In genomic region chr2:74199275-74199701, GRCh38 we compare ENCODE assay signal across 8 cellular contexts. TPM values are rescaled to one million over a fixed set of nuclear protein-coding genes. Genes with fewer than 3 reads are reported as not detected.
DNase-seq lines count a peak whose midpoint lies in the region; ATAC-seq and TF ChIP-seq lines count a peak whose summit lies in the region.

No MANE protein-coding gene starts in this region.

- peaks cover 38% of the 10 kb centered on the region for H3K4me1 Mint-ChIP-seq in WTC11

- H3K4me1 ChIP-seq in right atrium auricular region (peaks cover 0 to 14% of the 10 kb centered on the region in 2 donors), smooth muscle cell (ENCODE audit: low read depth) (peaks cover 14% of the 10 kb centered on the region)

- no peaks in the 10 kb centered on the region for H3K27me3 ChIP-seq in right atrium auricular region
- no peaks in the 10 kb centered on the region for H3K27me3 ChIP-seq in smooth muscle cell (ENCODE audit: low read depth)

- intact Hi-C loops in posterior vena cava (cut with DNase I), result no loop called here

- H3K36me3 Mint-ChIP-seq in WTC11, result peaks cover 19% of the 10 kb centered on the region

- ATAC-seq in WTC11 (no peak), GM18505 (IDR thresholded peaks at IDR 0.05; ENCODE audit: unreplicated experiment) (no peak)

- peak overlapping the region; percentile 97 for H3K27ac Mint-ChIP-seq in WTC11

- H3K79me2 ChIP-seq in smooth muscle cell (ENCODE audit: low read depth), result peaks cover 52% of the 10 kb centered on the region

- TF ChIP-seq POLR2A in GM18505 (IDR thresholded peaks at IDR 0.05; ENCODE audit: borderline replicate concordance, extremely low read depth, insufficient read depth, insufficient read length), result no peak

- H3K36me3 ChIP-seq in right atrium auricular region (no peaks in the 10 kb centered on the region), smooth muscle cell (ENCODE audit: low read depth) (no peaks in the 10 kb centered on the region)

- WGBS in smooth muscle cell (ENCODE audit: low lambda C conversion rate), result under 1% methylated on average over 20 of the region's 20 CpGs

- H3K9me3 ChIP-seq in right atrium auricular region (no peaks in the 10 kb centered on the region), smooth muscle cell (replicated peaks; ENCODE audit: low read depth) (no peaks in the 10 kb centered on the region)

- peak overlapping the region; percentile 90 for H3K4me2 ChIP-seq in smooth muscle cell

- H2AFZ ChIP-seq in smooth muscle cell (ENCODE audit: low read depth), result no peak overlapping the region

- peak overlapping the region; percentile 99 for H3K4me3 Mint-ChIP-seq in WTC11

- peak overlapping the region; percentile 94 for H3K9ac ChIP-seq in smooth muscle cell (ENCODE audit: low read depth)

- H3K27ac ChIP-seq in right atrium auricular region (peak overlapping the region; percentile 88 to 92), smooth muscle cell (ENCODE audit: low read depth) (peak overlapping the region; percentile 95)

- H3K27me3 Mint-ChIP-seq in WTC11 (ENCODE audit: low read depth), result peaks cover 10% of the 10 kb centered on the region

- CTCF ChIA-PET in WTC11 (lab: Charles Lee), result interaction anchor here (0.7 to 2.2 kb wide), 8 partner anchors 11 to 60 kb away, joined by 3 to 11 read pairs (median 3); partner anchors contain the start of genes BOLA3 and MOB1A

- TF ChIP-seq CTCF in HFF-Myc (IDR thresholded peaks at IDR 0.05; ENCODE audit: low read depth, low read length, missing control alignments) (no peak), WTC11 (IDR thresholded peaks at IDR 0.05) (no peak), right atrium auricular region (IDR thresholded peaks at IDR 0.05) (no peak), smooth muscle cell (IDR thresholded peaks at IDR 0.05; ENCODE audit: borderline replicate concordance, insufficient read depth, poor library complexity, severe bottlenecking) (no peak)

- H3F3A ChIP-seq in smooth muscle cell (ENCODE audit: low read depth), result no peaks in the 10 kb centered on the region

- no peaks in the 10 kb centered on the region; the same call in 1 of the 2 replicates for H3K9me3 Mint-ChIP-seq in WTC11

- POLR2A ChIA-PET in WTC11 (lab: Charles Lee), result interaction anchor here (0.6 to 4.5 kb wide), 8 partner anchors 8 to 86 kb away, joined by 3 to 41 read pairs (median 4); partner anchors contain the start of gene MOB1A

- peaks cover 52% of the 10 kb centered on the region for H4K20me1 ChIP-seq in smooth muscle cell (ENCODE audit: low read depth)

- DNase-seq in HFF-Myc (ENCODE audit: extremely low read depth, low read depth), result no peak
- no peak for DNase-seq in WTC11 (ENCODE audit: low spot score)
- no peak for DNase-seq in right atrium auricular region (ENCODE audit: low spot score)
- no peak for DNase-seq in smooth muscle cell (lab: John Stamatoyannopoulos, UW; ENCODE audit: unreplicated experiment)
- DNase-seq in midbrain (lab: John Stamatoyannopoulos, UW), result no peak
- DNase-seq in AML-193 (lab: John Stamatoyannopoulos, UW), result no peak
- no peak for DNase-seq in posterior vena cava (ENCODE audit: low spot score)

- peak overlapping the region; percentile 94 for H3K4me3 ChIP-seq in HFF-Myc (replicated peaks; ENCODE audit: low read depth, low read length)
- peak overlapping the region; percentile 55 to 83 for H3K4me3 ChIP-seq in right atrium auricular region
- peak overlapping the region; percentile 78 for H3K4me3 ChIP-seq in smooth muscle cell

TF ChIP-seq in WTC11, 78 proteins besides CTCF, POLR2A, EP300 and RAD21 (continues in another document):
- TF ChIP-seq, protein P1, sequence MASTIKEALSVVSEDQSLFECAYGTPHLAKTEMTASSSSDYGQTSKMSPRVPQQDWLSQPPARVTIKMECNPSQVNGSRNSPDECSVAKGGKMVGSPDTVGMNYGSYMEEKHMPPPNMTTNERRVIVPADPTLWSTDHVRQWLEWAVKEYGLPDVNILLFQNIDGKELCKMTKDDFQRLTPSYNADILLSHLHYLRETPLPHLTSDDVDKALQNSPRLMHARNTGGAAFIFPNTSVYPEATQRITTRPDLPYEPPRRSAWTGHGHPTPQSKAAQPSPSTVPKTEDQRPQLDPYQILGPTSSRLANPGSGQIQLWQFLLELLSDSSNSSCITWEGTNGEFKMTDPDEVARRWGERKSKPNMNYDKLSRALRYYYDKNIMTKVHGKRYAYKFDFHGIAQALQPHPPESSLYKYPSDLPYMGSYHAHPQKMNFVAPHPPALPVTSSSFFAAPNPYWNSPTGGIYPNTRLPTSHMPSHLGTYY (CRISPR knock-in tag; IDR thresholded peaks at IDR 0.05), result 0 out of 2 replicates have a peak, but pooled peaks have one; percentile 8
- TF ChIP-seq PREB (CRISPR knock-in tag; IDR thresholded peaks at IDR 0.05; ENCODE audit: borderline replicate concordance) (0 out of 2 replicates have a peak, but pooled peaks have one; percentile 24), ZNF232 (CRISPR knock-in tag; IDR thresholded peaks at IDR 0.05) (no peak), RORB (CRISPR knock-in tag; IDR thresholded peaks at IDR 0.05) (no peak), ZNF263 (CRISPR knock-in tag; IDR thresholded peaks at IDR 0.05; ENCODE audit: low read depth) (no peak), ZBTB43 (CRISPR knock-in tag; IDR thresholded peaks at IDR 0.05) (no peak), ZNF138 (CRISPR knock-in tag; conservative IDR thresholded peaks at IDR 0.05) (no peak), TEAD1 (CRISPR knock-in tag; IDR thresholded peaks at IDR 0.05) (no peak)
- TF ChIP-seq, protein P2, sequence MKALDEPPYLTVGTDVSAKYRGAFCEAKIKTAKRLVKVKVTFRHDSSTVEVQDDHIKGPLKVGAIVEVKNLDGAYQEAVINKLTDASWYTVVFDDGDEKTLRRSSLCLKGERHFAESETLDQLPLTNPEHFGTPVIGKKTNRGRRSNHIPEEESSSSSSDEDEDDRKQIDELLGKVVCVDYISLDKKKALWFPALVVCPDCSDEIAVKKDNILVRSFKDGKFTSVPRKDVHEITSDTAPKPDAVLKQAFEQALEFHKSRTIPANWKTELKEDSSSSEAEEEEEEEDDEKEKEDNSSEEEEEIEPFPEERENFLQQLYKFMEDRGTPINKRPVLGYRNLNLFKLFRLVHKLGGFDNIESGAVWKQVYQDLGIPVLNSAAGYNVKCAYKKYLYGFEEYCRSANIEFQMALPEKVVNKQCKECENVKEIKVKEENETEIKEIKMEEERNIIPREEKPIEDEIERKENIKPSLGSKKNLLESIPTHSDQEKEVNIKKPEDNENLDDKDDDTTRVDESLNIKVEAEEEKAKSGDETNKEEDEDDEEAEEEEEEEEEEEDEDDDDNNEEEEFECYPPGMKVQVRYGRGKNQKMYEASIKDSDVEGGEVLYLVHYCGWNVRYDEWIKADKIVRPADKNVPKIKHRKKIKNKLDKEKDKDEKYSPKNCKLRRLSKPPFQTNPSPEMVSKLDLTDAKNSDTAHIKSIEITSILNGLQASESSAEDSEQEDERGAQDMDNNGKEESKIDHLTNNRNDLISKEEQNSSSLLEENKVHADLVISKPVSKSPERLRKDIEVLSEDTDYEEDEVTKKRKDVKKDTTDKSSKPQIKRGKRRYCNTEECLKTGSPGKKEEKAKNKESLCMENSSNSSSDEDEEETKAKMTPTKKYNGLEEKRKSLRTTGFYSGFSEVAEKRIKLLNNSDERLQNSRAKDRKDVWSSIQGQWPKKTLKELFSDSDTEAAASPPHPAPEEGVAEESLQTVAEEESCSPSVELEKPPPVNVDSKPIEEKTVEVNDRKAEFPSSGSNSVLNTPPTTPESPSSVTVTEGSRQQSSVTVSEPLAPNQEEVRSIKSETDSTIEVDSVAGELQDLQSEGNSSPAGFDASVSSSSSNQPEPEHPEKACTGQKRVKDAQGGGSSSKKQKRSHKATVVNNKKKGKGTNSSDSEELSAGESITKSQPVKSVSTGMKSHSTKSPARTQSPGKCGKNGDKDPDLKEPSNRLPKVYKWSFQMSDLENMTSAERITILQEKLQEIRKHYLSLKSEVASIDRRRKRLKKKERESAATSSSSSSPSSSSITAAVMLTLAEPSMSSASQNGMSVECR (CRISPR knock-in tag; IDR thresholded peaks at IDR 0.05; ENCODE audit: borderline replicate concordance), result no peak

RNA-seq across cellular contexts. Expression of gene MTHFD2, which starts 0.9 kb away (rescaled TPM):
- total RNA-seq in WTC11 (2021) (192 to 251 TPM (median 193 TPM) in 3 replicates), right atrium auricular region (10 to 100 TPM; 12.9 to 15.8 TPM), smooth muscle cell (136 and 159 TPM in 2 replicates), posterior vena cava (100 to 1,000 TPM in 1 of 2 donors, 10 to 100 TPM in 1; 83.7 to 101 TPM)
- 63.6 and 74.2 TPM in 2 replicates for polyA plus RNA-seq in smooth muscle cell

RNA-seq across cellular contexts. Expression of gene MOB1A, which starts 20.6 kb away (rescaled TPM):
- total RNA-seq in WTC11 (2021) (84.9 to 92.6 TPM (median 88.2 TPM) in 3 replicates), right atrium auricular region (10 to 100 TPM; 47.8 TPM), smooth muscle cell (98.1 and 140 TPM in 2 replicates), posterior vena cava (100 to 1,000 TPM; 101 to 119 TPM)
- polyA plus RNA-seq in smooth muscle cell, result 41.5 and 45.2 TPM in 2 replicates

RNA-seq across cellular contexts. Expression of gene BOLA3, which starts 51.6 kb away (rescaled TPM):
- total RNA-seq in WTC11 (2021) (58.2 to 66.1 TPM (median 65.8 TPM) in 3 replicates), right atrium auricular region (100 to 1,000 TPM in 1 of 2 donors, 10 to 100 TPM in 1; 60.4 to 174 TPM), smooth muscle cell (87.5 and 99.7 TPM in 2 replicates), posterior vena cava (10 to 100 TPM; 20.9 to 29.5 TPM)
- polyA plus RNA-seq in smooth muscle cell, result 93.8 and 100 TPM in 2 replicates
